Comparison of ENCODE assay signal across 18 cellular contexts in the genomic region with DNA sequence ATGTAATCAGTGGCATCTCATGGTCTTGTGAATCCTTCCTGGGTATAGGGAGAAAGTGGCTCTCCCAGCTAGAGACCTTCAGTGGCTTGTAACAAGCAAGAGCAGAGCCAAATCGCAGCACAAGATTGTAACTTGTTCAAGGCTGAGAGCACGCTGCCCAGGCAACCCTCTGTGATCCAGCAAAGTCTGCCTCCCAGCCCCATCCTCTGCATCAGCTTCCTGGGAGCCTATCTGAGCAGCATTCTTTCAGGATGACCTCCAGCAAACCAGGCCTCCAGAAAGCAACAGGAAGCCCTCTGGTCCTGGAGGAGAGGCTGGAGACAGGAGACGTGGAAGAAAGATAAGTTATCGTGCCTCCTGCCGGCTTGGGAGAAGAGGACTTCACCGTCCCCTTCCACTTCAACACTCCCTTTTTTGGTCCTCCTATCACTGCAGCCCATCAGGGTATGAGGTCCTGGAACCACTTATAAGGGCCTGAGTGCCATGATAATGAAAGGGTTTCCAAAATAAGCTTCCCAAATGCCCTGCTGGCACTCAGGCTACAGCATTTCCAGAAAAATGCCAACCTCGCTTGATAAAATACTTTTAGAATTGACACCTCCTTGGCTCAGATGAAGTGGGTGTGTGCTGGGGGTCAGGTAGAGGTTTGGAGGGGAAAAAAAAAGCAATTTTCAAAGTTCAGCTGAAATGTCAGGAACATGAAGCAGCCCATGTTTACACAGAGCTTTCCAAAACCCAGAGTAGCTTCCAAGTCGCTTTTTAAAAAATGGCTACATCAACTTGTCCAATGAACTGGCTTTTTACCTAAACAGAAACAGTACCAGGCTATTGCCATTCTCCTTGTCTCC.
A peak's percentile ranks its signal among the peaks of the same experiment; 100 is the strongest.
DNase-seq lines count a peak whose midpoint lies in the region; ATAC-seq and TF ChIP-seq lines count a peak whose summit lies in the region.
"Had no signal": no experiment of that assay in that cellular context is flagged by ENCODE, and none has a peak within 500 bp of the region (broad histone marks: within the 10 kb centered on the region; RNA-seq: fewer than 3 reads in every experiment).

No MANE protein-coding gene starts in this region.

- peak overlapping the region in 9 of 10 donors; percentile 42 to 89 (median 74) for H3K27ac ChIP-seq in heart right ventricle
- H3K27ac ChIP-seq in mesodermal cell (ENCODE audit: low read depth, low read length, severe bottlenecking), result peak overlapping the region; percentile 65

- DNase-seq in ELF-1 (ENCODE audit: low read depth, low spot score) (peak; percentile 85), astrocyte of the hippocampus (ENCODE audit: low read depth, low spot score) (peak; percentile 15), heart right ventricle (peak in 1 of 2 donors; percentile 45), KG1 (lab: John Stamatoyannopoulos, UW) (no peak), NCI-H2171 (lab: John Stamatoyannopoulos, UW) (no peak), NCI-H1105 (lab: John Stamatoyannopoulos, UW) (no peak)
- DNase-seq: ACHN; activated CD4-positive, CD25-positive, alpha-beta regulatory T cell; activated effector memory CD4-positive, alpha-beta T cell treated with Interleukin-2 at 50 U/mL for 16 hours; CD4-positive, CD25-positive, alpha-beta regulatory T cell; DMS79; KBM-7; NCI-H1092 treated with DMSO at 0.1 percent for 48 hours; NK-92 treated with Interleukin-12 subunit alpha and Interleukin-12 subunit beta, amount 100 ng/mL, for 24 hours; stomach had no signal

- H3K9me3 ChIP-seq in heart right ventricle, result no peaks in the 10 kb centered on the region
- no peaks in the 10 kb centered on the region for H3K9me3 ChIP-seq in mesodermal cell (ENCODE audit: control insufficient read depth, low read length)
- H3K9me3 ChIP-seq: stomach had no signal

- ATAC-seq in heart right ventricle (peak; percentile 46 to 88 (median 84)), GM19035 (IDR thresholded peaks at IDR 0.05; ENCODE audit: unreplicated experiment) (no peak)

- H3K4me3 ChIP-seq in heart right ventricle (no peak overlapping the region), mesodermal cell (ENCODE audit: extremely low read depth, insufficient read depth, low read length, poor library complexity, severe bottlenecking) (no peak overlapping the region)
- H3K4me3 ChIP-seq: lung, stomach had no signal

- 25 to 37% methylated on average over 8 of the region's 8 CpGs for WGBS in heart right ventricle, 2 donors
- WGBS in mesodermal cell (ENCODE audit: insufficient coverage in 2 of 2), 2 experiments, result 50 to 77% methylated on average over 5 to 6 of the region's 8 CpGs

- H3K36me3 ChIP-seq in heart right ventricle (no peaks in the 10 kb centered on the region), mesodermal cell (ENCODE audit: control insufficient read depth, insufficient read depth, low read length) (no peaks in the 10 kb centered on the region)
- H3K36me3 ChIP-seq: stomach had no signal

- H3K4me1 ChIP-seq in heart right ventricle (peaks cover 6 to 50% (median 26%) of the 10 kb centered on the region in 9 donors), mesodermal cell (ENCODE audit: control insufficient read depth, insufficient read depth, low read length, poor library complexity, severe bottlenecking) (peaks cover 26% of the 10 kb centered on the region)

- TF ChIP-seq CTCF in heart right ventricle (IDR thresholded peaks at IDR 0.05), result peak in 2 of 9 donors; percentile 4 to 7

- no peaks in the 10 kb centered on the region for H3K27me3 ChIP-seq in heart right ventricle
- H3K27me3 ChIP-seq: stomach had no signal

- intact Hi-C loops in heart right ventricle (cut with DNase I), result loop anchor here in 3 of 10 donors (5.0 to 10.0 kb wide), 2 partner anchors 119 to 147 kb away; no protein-coding TSS in a partner anchor

Comparison
In these comparisons a context has a peak if more than half of its experiments do, and no peak if none do; other contexts are left out.
1. DNase-seq: peak in ELF-1 (single experiment) and astrocyte of the hippocampus (single experiment); none in KG1 (single experiment), NCI-H2171 (single experiment) and NCI-H1105 (single experiment).